1 cellular context compared by ENCODE assay signal in the genomic region with DNA sequence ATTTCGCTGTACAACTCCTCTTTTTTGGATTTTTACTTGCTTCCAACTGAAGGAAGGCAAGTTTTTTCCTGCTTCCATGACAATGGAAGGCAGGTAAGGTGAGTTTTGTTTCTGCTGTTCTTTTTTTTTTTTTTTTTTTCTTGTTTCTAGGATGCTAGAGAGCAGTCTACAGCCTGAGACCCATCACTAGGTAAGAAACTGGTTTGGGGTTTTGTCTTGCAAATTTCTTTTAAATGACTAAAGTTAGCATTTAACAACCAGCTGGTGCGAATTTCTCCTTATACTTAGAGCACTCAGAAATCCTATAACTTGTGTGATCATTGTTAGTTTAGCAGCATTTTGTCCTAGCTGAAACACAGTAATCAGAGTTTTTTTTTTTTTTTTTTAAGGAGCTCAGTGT.
TF ChIP-seq lines count a peak whose summit lies in the region.

No MANE protein-coding gene starts in this region.

TF ChIP-seq in HepG2, 621 proteins besides CTCF, POLR2A, EP300 and RAD21 (continued from another document):
- TF ChIP-seq, protein P1, sequence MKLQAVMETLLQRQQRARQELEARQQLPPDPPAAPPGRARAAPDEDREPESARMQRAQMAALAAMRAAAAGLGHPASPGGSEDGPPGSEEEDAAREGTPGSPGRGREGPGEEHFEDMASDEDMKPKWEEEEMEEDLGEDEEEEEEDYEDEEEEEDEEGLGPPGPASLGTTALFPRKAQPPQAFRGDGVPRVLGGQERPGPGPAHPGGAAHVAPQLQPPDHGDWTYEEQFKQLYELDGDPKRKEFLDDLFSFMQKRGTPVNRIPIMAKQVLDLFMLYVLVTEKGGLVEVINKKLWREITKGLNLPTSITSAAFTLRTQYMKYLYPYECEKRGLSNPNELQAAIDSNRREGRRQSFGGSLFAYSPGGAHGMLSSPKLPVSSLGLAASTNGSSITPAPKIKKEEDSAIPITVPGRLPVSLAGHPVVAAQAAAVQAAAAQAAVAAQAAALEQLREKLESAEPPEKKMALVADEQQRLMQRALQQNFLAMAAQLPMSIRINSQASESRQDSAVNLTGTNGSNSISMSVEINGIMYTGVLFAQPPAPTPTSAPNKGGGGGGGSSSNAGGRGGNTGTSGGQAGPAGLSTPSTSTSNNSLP (IDR thresholded peaks at IDR 0.05; ENCODE audit: low read depth, low read length), result no peak
- TF ChIP-seq ZNF746 (CRISPR knock-in tag; IDR thresholded peaks at IDR 0.05), result no peak
- TF ChIP-seq ZNF737 (CRISPR knock-in tag; IDR thresholded peaks at IDR 0.05; ENCODE audit: borderline replicate concordance), result no peak
- no peak for TF ChIP-seq YY1 (IDR thresholded peaks at IDR 0.05; ENCODE audit: insufficient read depth, insufficient replicate concordance, low read depth, low read length)
- no peak for TF ChIP-seq ZBTB42 (CRISPR knock-in tag; IDR thresholded peaks at IDR 0.05)
- no peak for TF ChIP-seq ZNF253 (CRISPR knock-in tag; IDR thresholded peaks at IDR 0.05; ENCODE audit: borderline replicate concordance)
- TF ChIP-seq, protein P2, sequence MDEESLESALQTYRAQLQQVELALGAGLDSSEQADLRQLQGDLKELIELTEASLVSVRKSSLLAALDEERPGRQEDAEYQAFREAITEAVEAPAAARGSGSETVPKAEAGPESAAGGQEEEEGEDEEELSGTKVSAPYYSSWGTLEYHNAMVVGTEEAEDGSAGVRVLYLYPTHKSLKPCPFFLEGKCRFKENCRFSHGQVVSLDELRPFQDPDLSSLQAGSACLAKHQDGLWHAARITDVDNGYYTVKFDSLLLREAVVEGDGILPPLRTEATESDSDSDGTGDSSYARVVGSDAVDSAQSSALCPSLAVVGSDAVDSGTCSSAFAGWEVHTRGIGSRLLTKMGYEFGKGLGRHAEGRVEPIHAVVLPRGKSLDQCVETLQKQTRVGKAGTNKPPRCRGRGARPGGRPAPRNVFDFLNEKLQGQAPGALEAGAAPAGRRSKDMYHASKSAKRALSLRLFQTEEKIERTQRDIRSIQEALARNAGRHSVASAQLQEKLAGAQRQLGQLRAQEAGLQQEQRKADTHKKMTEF (CRISPR knock-in tag; IDR thresholded peaks at IDR 0.05), result no peak
- TF ChIP-seq, protein P3, sequence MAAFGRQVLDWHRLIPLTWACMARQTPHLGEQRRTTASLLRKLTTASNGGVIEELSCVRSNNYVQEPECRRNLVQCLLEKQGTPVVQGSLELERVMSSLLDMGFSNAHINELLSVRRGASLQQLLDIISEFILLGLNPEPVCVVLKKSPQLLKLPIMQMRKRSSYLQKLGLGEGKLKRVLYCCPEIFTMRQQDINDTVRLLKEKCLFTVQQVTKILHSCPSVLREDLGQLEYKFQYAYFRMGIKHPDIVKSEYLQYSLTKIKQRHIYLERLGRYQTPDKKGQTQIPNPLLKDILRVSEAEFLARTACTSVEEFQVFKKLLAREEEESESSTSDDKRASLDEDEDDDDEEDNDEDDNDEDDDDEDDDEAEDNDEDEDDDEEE (CRISPR knock-in tag; IDR thresholded peaks at IDR 0.05), result no peak
- TF ChIP-seq, protein P4, sequence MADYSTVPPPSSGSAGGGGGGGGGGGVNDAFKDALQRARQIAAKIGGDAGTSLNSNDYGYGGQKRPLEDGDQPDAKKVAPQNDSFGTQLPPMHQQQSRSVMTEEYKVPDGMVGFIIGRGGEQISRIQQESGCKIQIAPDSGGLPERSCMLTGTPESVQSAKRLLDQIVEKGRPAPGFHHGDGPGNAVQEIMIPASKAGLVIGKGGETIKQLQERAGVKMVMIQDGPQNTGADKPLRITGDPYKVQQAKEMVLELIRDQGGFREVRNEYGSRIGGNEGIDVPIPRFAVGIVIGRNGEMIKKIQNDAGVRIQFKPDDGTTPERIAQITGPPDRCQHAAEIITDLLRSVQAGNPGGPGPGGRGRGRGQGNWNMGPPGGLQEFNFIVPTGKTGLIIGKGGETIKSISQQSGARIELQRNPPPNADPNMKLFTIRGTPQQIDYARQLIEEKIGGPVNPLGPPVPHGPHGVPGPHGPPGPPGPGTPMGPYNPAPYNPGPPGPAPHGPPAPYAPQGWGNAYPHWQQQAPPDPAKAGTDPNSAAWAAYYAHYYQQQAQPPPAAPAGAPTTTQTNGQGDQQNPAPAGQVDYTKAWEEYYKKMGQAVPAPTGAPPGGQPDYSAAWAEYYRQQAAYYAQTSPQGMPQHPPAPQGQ (CRISPR knock-in tag; IDR thresholded peaks at IDR 0.05; ENCODE audit: borderline replicate concordance), result no peak
- TF ChIP-seq ZNF44 (CRISPR knock-in tag; IDR thresholded peaks at IDR 0.05), result no peak
